In the genomic region with DNA sequence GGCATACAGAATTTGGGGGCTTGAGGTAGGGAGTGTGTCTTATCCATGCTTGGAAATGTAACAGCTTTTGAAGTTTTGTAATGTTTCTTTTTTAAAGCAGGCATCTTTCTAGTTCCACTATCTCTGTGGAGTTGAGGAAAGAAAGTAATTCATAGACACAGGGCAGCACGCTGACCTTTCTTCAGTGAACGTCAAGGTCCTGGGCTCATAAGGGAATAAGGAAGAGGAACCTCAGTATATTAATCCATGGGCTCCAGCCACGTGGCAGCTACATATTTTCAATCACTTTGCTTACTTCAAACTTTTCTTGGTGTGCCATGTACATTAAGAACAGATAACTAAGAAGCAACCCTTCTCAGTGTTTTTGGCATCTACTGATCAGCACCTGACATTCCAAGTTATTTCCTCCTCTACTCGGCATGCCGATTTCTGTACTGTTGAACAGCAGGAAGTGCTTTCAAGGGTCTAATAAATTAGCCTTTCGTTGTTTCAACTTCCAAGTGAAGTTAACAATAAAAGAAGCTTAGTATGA, we compare ENCODE assay signal across 17 cellular contexts.
A peak's percentile ranks its signal among the peaks of the same experiment; 100 is the strongest.
DNase-seq lines count a peak whose midpoint lies in the region; ATAC-seq and TF ChIP-seq lines count a peak whose summit lies in the region.
"Had no signal": no experiment of that assay in that cellular context is flagged by ENCODE, and none has a peak within 500 bp of the region (broad histone marks: within the 10 kb centered on the region; RNA-seq: fewer than 3 reads in every experiment).

No MANE protein-coding gene starts in this region.

- in situ Hi-C loops in HAP-1 (cut with MboI; ENCODE audit: low sequenced_read_pairs) = no loop called here

- TF ChIP-seq CTCF in adrenal gland (IDR thresholded peaks at IDR 0.05) (no peak), nephron (IDR thresholded peaks at IDR 0.05; ENCODE audit: unreplicated experiment in 3 of 3) (no peak), thyroid gland (IDR thresholded peaks at IDR 0.05) (no peak), GM10248 (IDR thresholded peaks at IDR 0.05; ENCODE audit: control extremely low read depth, extremely low read depth, low read depth, missing control alignments) (no peak)

- H3K4me1 Mint-ChIP-seq in nephron = peaks cover 70% of the 10 kb centered on the region
- peaks cover 4% of the 10 kb centered on the region for H3K4me1 Mint-ChIP-seq in T-helper 17 cell
- H3K4me1 Mint-ChIP-seq: activated CD4-positive, alpha-beta memory T cell treated with anti-CD3 and anti-CD28 coated beads, Interleukin-2, amount 10 ng/mL, durations not matched to agents 7 days and 5 days; activated naive CD8-positive, alpha-beta T cell treated with anti-CD3 and anti-CD28 coated beads, Interleukin-2, amount 10 ng/mL, durations not matched to agents 7 days and 5 days; central memory CD8-positive, alpha-beta T cell had no signal

- H3K27ac ChIP-seq in adrenal gland = peak overlapping the region; percentile 23 to 90 (median 67)
- peak overlapping the region; percentile 42 to 80 (median 44) for H3K27ac ChIP-seq in thyroid gland

- peaks cover 0 to 4% (median 0%) of the 10 kb centered on the region in 3 donors for H3K9me3 ChIP-seq in adrenal gland (replicated peaks in 1 of 3)
- H3K9me3 ChIP-seq in thyroid gland = no peaks in the 10 kb centered on the region
- no peaks in the 10 kb centered on the region for H3K9me3 ChIP-seq in HAP-1
- no peaks in the 10 kb centered on the region for H3K9me3 ChIP-seq in T-helper 17 cell (ENCODE audit: control insufficient read depth, low read length, poor library complexity, severe bottlenecking)

- POLR2A ChIA-PET in GM10248 (lab: Yijun Ruan, JAX) = no interaction called here

- intact Hi-C loops in adrenal gland (cut with DNase I) = no loop called here
- intact Hi-C loops in left ventricle myocardium superior (cut with micrococcal nuclease) = no loop called here
- intact Hi-C loops in thyroid gland (cut with DNase I) = no loop called here

- DNase-seq in adrenal gland (peak in 2 of 7 donors; percentile 58 to 61), left ventricle myocardium superior (no peak), thyroid gland (no peak), HAP-1 (ENCODE audit: low spot score in 2 of 2) (no peak), amniotic stem cell (lab: John Stamatoyannopoulos, UW) (no peak), T-helper 17 cell (no peak), GM10248 (ENCODE audit: extremely low spot score) (no peak)
- DNase-seq: activated CD4-positive, alpha-beta memory T cell treated with anti-CD3 and anti-CD28 coated beads, Interleukin-2, amount 10 ng/mL, durations not matched to agents 7 days and 5 days; activated naive CD8-positive, alpha-beta T cell treated with anti-CD3 and anti-CD28 coated beads, Interleukin-2, amount 10 ng/mL, durations not matched to agents 7 days and 5 days; activated T-cell treated with anti-CD3 and anti-CD28 coated beads, Interleukin-2, amount 50 U/mL, for 48 hours; COR-L47; foreskin melanocyte; KG1; NCI-H1092 treated with DMSO at 0.1 percent for 48 hours; NCI-H2171 had no signal

- peaks cover 57 to 90% of the 10 kb centered on the region in 2 donors for H3K4me1 ChIP-seq in adrenal gland (replicated peaks in 1 of 2)
- H3K4me1 ChIP-seq in thyroid gland = peaks cover 33 to 40% of the 10 kb centered on the region in 2 donors
- no peaks in the 10 kb centered on the region for H3K4me1 ChIP-seq in HAP-1

- H3K27ac Mint-ChIP-seq in nephron (peak overlapping the region; percentile 77 to 91 (median 86)), T-helper 17 cell (no peak overlapping the region)
- H3K27ac Mint-ChIP-seq: activated CD4-positive, alpha-beta memory T cell treated with anti-CD3 and anti-CD28 coated beads, Interleukin-2, amount 10 ng/mL, durations not matched to agents 7 days and 5 days; activated naive CD8-positive, alpha-beta T cell treated with anti-CD3 and anti-CD28 coated beads, Interleukin-2, amount 10 ng/mL, durations not matched to agents 7 days and 5 days had no signal

- 10 to 16% (median 11%) methylated on average over 6 of the region's 6 CpGs for WGBS in adrenal gland, 4 donors
- 45 to 47% methylated on average over 6 of the region's 6 CpGs for WGBS in thyroid gland, 2 donors

- TF ChIP-seq POLR2A in adrenal gland (IDR thresholded peaks at IDR 0.05) (no peak), thyroid gland (IDR thresholded peaks at IDR 0.05) (no peak)

- ATAC-seq in left ventricle myocardium superior (peak; percentile 36), T-helper 17 cell (no peak)

- no peaks in the 10 kb centered on the region for H3K27me3 ChIP-seq in adrenal gland
- H3K27me3 ChIP-seq in thyroid gland = no peaks in the 10 kb centered on the region
- no peaks in the 10 kb centered on the region for H3K27me3 ChIP-seq in HAP-1 (ENCODE audit: low read depth)

- H3K9me3 Mint-ChIP-seq in nephron = no peaks in the 10 kb centered on the region
- H3K9me3 Mint-ChIP-seq: activated CD4-positive, alpha-beta memory T cell treated with anti-CD3 and anti-CD28 coated beads, Interleukin-2, amount 10 ng/mL, durations not matched to agents 7 days and 5 days; activated naive CD8-positive, alpha-beta T cell treated with anti-CD3 and anti-CD28 coated beads, Interleukin-2, amount 10 ng/mL, durations not matched to agents 7 days and 5 days; central memory CD8-positive, alpha-beta T cell had no signal

- CTCF ChIA-PET in GM10248 (lab: Yijun Ruan, JAX) = interaction anchor here (0.9 kb wide), 1 partner anchor 12 kb away, joined by 3 read pairs; no protein-coding TSS in a partner anchor

- no peaks in the 10 kb centered on the region for H3K27me3 Mint-ChIP-seq in nephron (ENCODE audit: low read depth)
- peaks cover 36% of the 10 kb centered on the region for H3K27me3 Mint-ChIP-seq in T-helper 17 cell

- H3K4me3 ChIP-seq in adrenal gland = no peak overlapping the region
- no peak overlapping the region for H3K4me3 ChIP-seq in thyroid gland (replicated peaks in 1 of 3)
- H3K4me3 ChIP-seq in HAP-1 = no peak overlapping the region

- H3K36me3 ChIP-seq in adrenal gland (replicated peaks in 1 of 2) = no peaks in the 10 kb centered on the region
- no peaks in the 10 kb centered on the region for H3K36me3 ChIP-seq in thyroid gland
- H3K36me3 ChIP-seq in HAP-1 (replicated peaks) = no peaks in the 10 kb centered on the region

- H3K36me3 Mint-ChIP-seq in nephron (ENCODE audit: low read depth) (no peaks in the 10 kb centered on the region), T-helper 17 cell (ENCODE audit: low read depth) (no peaks in the 10 kb centered on the region)
- H3K36me3 Mint-ChIP-seq: activated naive CD8-positive, alpha-beta T cell treated with anti-CD3 and anti-CD28 coated beads, Interleukin-2, amount 10 ng/mL, durations not matched to agents 7 days and 5 days had no signal

- peak overlapping the region in 1 of 3 experiments; percentile 44 for H3K4me3 Mint-ChIP-seq in nephron
- H3K4me3 Mint-ChIP-seq in T-helper 17 cell = no peak overlapping the region
- H3K4me3 Mint-ChIP-seq: activated CD4-positive, alpha-beta memory T cell treated with anti-CD3 and anti-CD28 coated beads, Interleukin-2, amount 10 ng/mL, durations not matched to agents 7 days and 5 days; activated naive CD8-positive, alpha-beta T cell treated with anti-CD3 and anti-CD28 coated beads, Interleukin-2, amount 10 ng/mL, durations not matched to agents 7 days and 5 days; central memory CD8-positive, alpha-beta T cell had no signal
